29 cellular contexts compared by ENCODE assay signal in the genomic region with DNA sequence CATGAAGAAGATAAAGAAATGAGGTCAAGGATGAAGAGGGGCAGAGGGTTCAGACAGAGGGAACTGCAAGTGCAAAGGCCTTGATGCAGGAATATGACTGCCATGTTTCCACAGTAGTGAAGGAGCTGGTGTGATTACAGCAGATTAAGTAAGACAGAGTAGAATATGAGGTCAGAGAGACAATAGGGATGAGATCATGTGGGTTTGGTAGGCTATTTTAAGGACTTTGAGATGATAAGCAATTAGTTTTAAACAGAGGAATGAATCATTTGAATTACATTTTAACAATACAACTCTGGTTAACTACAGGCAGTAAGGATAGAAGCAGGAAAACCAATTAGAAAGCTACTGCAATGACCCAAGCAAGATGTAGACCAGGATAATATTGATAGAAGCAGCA. TPM values are rescaled to one million over a fixed set of nuclear protein-coding genes. Genes with fewer than 3 reads are reported as not detected.
A peak's percentile ranks its signal among the peaks of the same experiment; 100 is the strongest.
DNase-seq lines count a peak whose midpoint lies in the region; ATAC-seq, FAIRE-seq and TF ChIP-seq lines count a peak whose summit lies in the region.
"Had no signal": no experiment of that assay in that cellular context is flagged by ENCODE, and none has a peak within 500 bp of the region (broad histone marks: within the 10 kb centered on the region; RNA-seq: fewer than 3 reads in every experiment).

No MANE protein-coding gene starts in this region.

- ATAC-seq in HG02571 (IDR thresholded peaks at IDR 0.05; ENCODE audit: unreplicated experiment) = no peak
- ATAC-seq: activated CD8-positive, alpha-beta T cell treated with anti-CD3 and anti-CD28 coated beads for 36 hours; left ventricle myocardium superior; naive thymus-derived CD4-positive, alpha-beta T cell; stimulated activated effector memory CD8-positive, alpha-beta T cell treated with anti-CD3 and anti-CD28 coated beads, Interleukin-12 subunit alpha, Interleukin-12 subunit beta, amount 100 ng/mL, for 72 hours had no signal

- no peaks in the 10 kb centered on the region for H3K9me3 ChIP-seq in astrocyte (ENCODE audit: insufficient read depth, low read depth, low read length)
- H3K9me3 ChIP-seq: BE2C, breast epithelium, transverse colon had no signal

- peaks cover 35% of the 10 kb centered on the region for H3K36me3 ChIP-seq in ACC112 (ENCODE audit: insufficient read depth, low read length)
- peaks cover 12% of the 10 kb centered on the region for H3K36me3 ChIP-seq in astrocyte (ENCODE audit: insufficient read depth, low read length)
- H3K36me3 ChIP-seq: breast epithelium, transverse colon had no signal

- no peaks in the 10 kb centered on the region for H4K20me1 ChIP-seq in astrocyte (ENCODE audit: insufficient read depth, low read length)

- peaks cover 4% of the 10 kb centered on the region for H3K4me1 ChIP-seq in ACC112 (ENCODE audit: control insufficient read depth, insufficient read depth, low read length, unreplicated experiment)
- H3K4me1 ChIP-seq in astrocyte (ENCODE audit: insufficient read depth, low read length) = no peaks in the 10 kb centered on the region
- H3K4me1 ChIP-seq: BE2C, breast epithelium, transverse colon had no signal

- peaks cover 34% of the 10 kb centered on the region for H3K4me1 Mint-ChIP-seq in HFFc6 (ENCODE audit: low read depth)
- H3K4me1 Mint-ChIP-seq in astrocyte (ENCODE audit: low read depth, unreplicated experiment) = peaks cover 2% of the 10 kb centered on the region
- H3K4me1 Mint-ChIP-seq: activated naive CD4-positive, alpha-beta T cell treated with anti-CD3 and anti-CD28 coated beads, Interleukin-2, amount 50 U/mL, for 24 hours; mesothelial cell of epicardium had no signal

- H3K4me3 Mint-ChIP-seq in HFFc6 (no peak overlapping the region), astrocyte (ENCODE audit: unreplicated experiment) (no peak overlapping the region)
- H3K4me3 Mint-ChIP-seq: activated CD8-positive, alpha-beta T cell treated with anti-CD3 and anti-CD28 coated beads for 36 hours; activated naive CD4-positive, alpha-beta T cell treated with anti-CD3 and anti-CD28 coated beads, Interleukin-2, amount 50 U/mL, for 24 hours; CD8-positive, alpha-beta memory T cell; IgD-negative memory B cell; mesothelial cell of epicardium; naive thymus-derived CD4-positive, alpha-beta T cell; stimulated activated effector memory CD8-positive, alpha-beta T cell treated with anti-CD3 and anti-CD28 coated beads, Interleukin-12 subunit alpha, Interleukin-12 subunit beta, amount 100 ng/mL, for 72 hours had no signal

- peak overlapping the region; percentile 30; the same call in 1 of the 2 replicates for H3K27ac Mint-ChIP-seq in HFFc6
- no peak overlapping the region for H3K27ac Mint-ChIP-seq in astrocyte (ENCODE audit: unreplicated experiment)
- H3K27ac Mint-ChIP-seq: activated CD8-positive, alpha-beta T cell treated with anti-CD3 and anti-CD28 coated beads for 36 hours; activated naive CD4-positive, alpha-beta T cell treated with anti-CD3 and anti-CD28 coated beads, Interleukin-2, amount 50 U/mL, for 24 hours; CD8-positive, alpha-beta memory T cell; IgD-negative memory B cell; mesothelial cell of epicardium; naive thymus-derived CD4-positive, alpha-beta T cell; stimulated activated effector memory CD8-positive, alpha-beta T cell treated with anti-CD3 and anti-CD28 coated beads, Interleukin-12 subunit alpha, Interleukin-12 subunit beta, amount 100 ng/mL, for 72 hours had no signal

- H3K79me2 ChIP-seq in ACC112 (ENCODE audit: control insufficient read depth, insufficient read depth, low read length, unreplicated experiment) (peaks cover 46% of the 10 kb centered on the region), astrocyte (ENCODE audit: insufficient read depth, low read length) (peaks cover 29% of the 10 kb centered on the region)

- FAIRE-seq in astrocyte (lab: Jason Lieb, UNC) = no peak
- FAIRE-seq: islet of Langerhans had no signal

- H2AFZ ChIP-seq in ACC112 (ENCODE audit: low read length, unreplicated experiment) (no peak overlapping the region), astrocyte (ENCODE audit: low read depth, low read length) (no peak overlapping the region)

- POLR2A ChIA-PET in GM10248 (lab: Yijun Ruan, JAX) = no interaction called here

- DNase-seq in HFFc6 = peak; percentile 10
- DNase-seq in astrocyte (ENCODE audit: low read depth) = peak; percentile 3
- peak; percentile 67 for DNase-seq in fibroblast of the aortic adventitia (ENCODE audit: low read depth)
- no peak for DNase-seq in GM10248 (ENCODE audit: extremely low spot score)
- no peak for DNase-seq in NCI-H2107 treated with DMSO at 0.1 percent for 48 hours (lab: John Stamatoyannopoulos, UW; ENCODE audit: unreplicated experiment)
- no peak for DNase-seq in SIG-M5 (lab: John Stamatoyannopoulos, UW)
- DNase-seq: activated CD4-positive, CD25-positive, alpha-beta regulatory T cell treated with anti-CD3 and anti-CD28 coated beads, Interleukin-2, amount 50 U/mL, for 72 hours; activated CD8-positive, alpha-beta T cell treated with anti-CD3 and anti-CD28 coated beads for 36 hours; BE2C; CD8-positive, alpha-beta memory T cell; DMS 273 treated with DMSO at 0.1 percent for 48 hours; glutamatergic neuron; left ventricle myocardium superior; naive thymus-derived CD4-positive, alpha-beta T cell; NCI-H1048; NCI-H446 treated with DMSO at 0.1 percent for 48 hours; NCI-H82; RPMI8226; T-helper 2 cell; transverse colon had no signal

- H3K9ac ChIP-seq in astrocyte (ENCODE audit: low read length) = no peak overlapping the region

- H3K9me3 Mint-ChIP-seq in HFFc6 = no peaks in the 10 kb centered on the region
- no peaks in the 10 kb centered on the region for H3K9me3 Mint-ChIP-seq in astrocyte (ENCODE audit: unreplicated experiment)
- H3K9me3 Mint-ChIP-seq: activated CD8-positive, alpha-beta T cell treated with anti-CD3 and anti-CD28 coated beads for 36 hours; activated naive CD4-positive, alpha-beta T cell treated with anti-CD3 and anti-CD28 coated beads, Interleukin-2, amount 50 U/mL, for 24 hours; CD8-positive, alpha-beta memory T cell; IgD-negative memory B cell; mesothelial cell of epicardium; naive thymus-derived CD4-positive, alpha-beta T cell; stimulated activated effector memory CD8-positive, alpha-beta T cell treated with anti-CD3 and anti-CD28 coated beads, Interleukin-12 subunit alpha, Interleukin-12 subunit beta, amount 100 ng/mL, for 72 hours had no signal

- H3K36me3 Mint-ChIP-seq in HFFc6 (ENCODE audit: low read depth) (peaks cover 13% of the 10 kb centered on the region; the same call in 1 of the 2 replicates), astrocyte (ENCODE audit: low read depth, unreplicated experiment) (no peaks in the 10 kb centered on the region)
- H3K36me3 Mint-ChIP-seq: IgD-negative memory B cell had no signal

- H3K27me3 ChIP-seq in ACC112 (ENCODE audit: insufficient read depth, low read length) (no peaks in the 10 kb centered on the region), astrocyte (ENCODE audit: insufficient read depth, low read length) (no peaks in the 10 kb centered on the region)
- H3K27me3 ChIP-seq: BE2C, breast epithelium, transverse colon had no signal

- H3K27ac ChIP-seq in ACC112 (ENCODE audit: low read depth, low read length) (0 out of 2 replicates have a peak overlapping the region, but pooled peaks have one; percentile 4), astrocyte (ENCODE audit: low read depth, low read length) (no peak overlapping the region)
- H3K27ac ChIP-seq: breast epithelium, SK-N-MC, transverse colon had no signal

- H3K4me3 ChIP-seq in ACC112 (ENCODE audit: low read depth, low read length) = no peak overlapping the region
- H3K4me3 ChIP-seq in astrocyte (ENCODE audit: insufficient read depth, low read depth, low read length) = no peak overlapping the region
- H3K4me3 ChIP-seq in fibroblast of the aortic adventitia (ENCODE audit: low read depth, low read length) = no peak overlapping the region
- H3K4me3 ChIP-seq: breast epithelium, SK-N-MC, transverse colon had no signal

- no peak for TF ChIP-seq CTCF in HFFc6 (IDR thresholded peaks at IDR 0.05)
- no peak for TF ChIP-seq CTCF in astrocyte (IDR thresholded peaks at IDR 0.05; ENCODE audit: insufficient read depth, low read depth, low read length)
- TF ChIP-seq CTCF in fibroblast of the aortic adventitia (IDR thresholded peaks at IDR 0.05; ENCODE audit: insufficient read depth, low read length) = no peak
- no peak for TF ChIP-seq CTCF in GM10248 (IDR thresholded peaks at IDR 0.05; ENCODE audit: control extremely low read depth, extremely low read depth, low read depth, missing control alignments)

- H3K27me3 Mint-ChIP-seq in HFFc6 (ENCODE audit: insufficient read depth) (peaks cover 2% of the 10 kb centered on the region; the same call in 1 of the 2 replicates), astrocyte (ENCODE audit: low read depth, unreplicated experiment) (no peaks in the 10 kb centered on the region)
- H3K27me3 Mint-ChIP-seq: activated CD8-positive, alpha-beta T cell treated with anti-CD3 and anti-CD28 coated beads for 36 hours; activated naive CD4-positive, alpha-beta T cell treated with anti-CD3 and anti-CD28 coated beads, Interleukin-2, amount 50 U/mL, for 24 hours; CD8-positive, alpha-beta memory T cell; IgD-negative memory B cell; naive thymus-derived CD4-positive, alpha-beta T cell had no signal

- CTCF ChIA-PET in GM10248 (lab: Yijun Ruan, JAX) = interaction anchor here (1.3 to 1.4 kb wide), 2 partner anchors 9 to 40 kb away, joined by 3 read pairs; no protein-coding TSS in a partner anchor

- no peak overlapping the region for H3K4me2 ChIP-seq in astrocyte (ENCODE audit: low read length)

RNA-seq across cellular contexts. Expression of gene CENPK, which starts 7.7 kb away (rescaled TPM):
- 10 to 100 TPM; 12.0 to 24.0 (median 19.4) TPM for total RNA-seq in HFFc6 (2021; fragmentation: NEBNext Ultra II Directional; extraction: Animal tissue kit (Norgen Biotek cat#: 25700))
- total RNA-seq in astrocyte = 5.6 and 7.0 TPM in 2 replicates
- 1.4 and 49.6 TPM in 2 replicates for total RNA-seq in fibroblast of the aortic adventitia (ENCODE audit: low replicate concordance)

RNA-seq across cellular contexts. Expression of gene PPWD1, which starts 7.8 kb away (rescaled TPM):
- 10 to 100 TPM; 17.1 to 24.0 (median 22.1) TPM for total RNA-seq in HFFc6 (2021; fragmentation: NEBNext Ultra II Directional; extraction: Animal tissue kit (Norgen Biotek cat#: 25700))
- 20.4 and 21.4 TPM in 2 replicates for total RNA-seq in astrocyte
- total RNA-seq in fibroblast of the aortic adventitia (ENCODE audit: low replicate concordance) = 35.2 and 81.6 TPM in 2 replicates

Comparison
In these comparisons a context has a peak if more than half of its experiments do, and no peak if none do; other contexts are left out.
1. DNase-seq: peak in HFFc6 (single experiment), astrocyte (single experiment) and fibroblast of the aortic adventitia (single experiment); none in GM10248 (single experiment), NCI-H2107 treated with DMSO at 0.1 percent for 48 hours (single experiment) and SIG-M5 (single experiment).